In genomic region chr2:42201228-42201855, GRCh38 we compare ENCODE assay signal across 29 cellular contexts.
"Had no signal": no experiment of that assay in that cellular context is flagged by ENCODE, and none has a peak within 500 bp of the region (broad histone marks: within the 10 kb centered on the region; RNA-seq: fewer than 3 reads in every experiment).

No MANE protein-coding gene starts in this region.

- H3K27ac ChIP-seq: thoracic aorta, vagina had no signal

- H3K4me3 Mint-ChIP-seq: activated CD4-positive, alpha-beta memory T cell treated with anti-CD3 and anti-CD28 coated beads, Interleukin-2, amount 10 ng/mL, durations not matched to agents 7 days and 5 days; activated CD4-positive, alpha-beta T cell treated with anti-CD3 and anti-CD28 coated beads, Interleukin-2, amount 10 ng/mL, durations not matched to agents 24 days and 14 days; activated naive CD4-positive, alpha-beta T cell treated with anti-CD3 and anti-CD28 coated beads for 36 hours; activated naive CD8-positive, alpha-beta T cell treated with anti-CD3 and anti-CD28 coated beads, Interleukin-2, amount 10 ng/mL, durations not matched to agents 7 days and 5 days; activated T-cell treated with anti-CD3 and anti-CD28 coated beads, Interleukin-2, amount 50 U/mL, for 72 hours; natural killer cell treated with Interleukin-12 subunit alpha and Interleukin-12 subunit beta and Interleukin-15 and Interleukin-18, amount 100 ng/mL, for 72 hours; type B pancreatic cell had no signal

- DNase-seq: activated CD4-positive, alpha-beta memory T cell treated with anti-CD3 and anti-CD28 coated beads, Interleukin-2, amount 10 ng/mL, durations not matched to agents 7 days and 5 days; activated CD4-positive, alpha-beta T cell treated with anti-CD3 and anti-CD28 coated beads, Interleukin-2, amount 10 ng/mL, durations not matched to agents 24 days and 14 days; activated effector memory CD4-positive, alpha-beta T cell treated with Interleukin-2 at 50 U/mL for 16 hours; activated naive CD4-positive, alpha-beta T cell treated with anti-CD3 and anti-CD28 coated beads for 36 hours; activated naive CD8-positive, alpha-beta T cell treated with anti-CD3 and anti-CD28 coated beads, Interleukin-2, amount 10 ng/mL, durations not matched to agents 7 days and 5 days; activated T-cell treated with anti-CD3 and anti-CD28 coated beads, Interleukin-2, amount 50 U/mL, for 72 hours; anterior cingulate cortex; body of pancreas; dermis blood vessel endothelial cell; effector CD8-positive, alpha-beta T cell; erythroblast; glutamatergic neuron; hippocampal formation; kidney glomerular epithelial cell; left lung; midbrain; small intestine; stimulated activated CD4-positive, alpha-beta T cell treated with anti-CD3 and anti-CD28 coated beads, Interleukin-2, amount 100 ng/mL, for 48 hours; stimulated activated naive CD4-positive, alpha-beta T cell treated with Interleukin-2 at 50 U/mL for 16 hours; T-helper 2 cell had no signal

- H3K27me3 ChIP-seq: body of pancreas, left lung, neutrophil, vagina had no signal

- H3K36me3 ChIP-seq: left lung, neutrophil, thoracic aorta, vagina had no signal

- ATAC-seq: activated CD4-positive, CD25-positive, alpha-beta regulatory T cell treated with anti-CD3 and anti-CD28 coated beads, Interleukin-2, amount 50 U/mL, for 24 hours; activated T-cell treated with anti-CD3 and anti-CD28 coated beads, Interleukin-2, amount 50 U/mL, for 72 hours; body of pancreas; natural killer cell treated with Interleukin-12 subunit alpha and Interleukin-12 subunit beta and Interleukin-15 and Interleukin-18, amount 100 ng/mL, for 72 hours; sciatic nerve had no signal

- H3K27ac Mint-ChIP-seq: activated CD4-positive, alpha-beta memory T cell treated with anti-CD3 and anti-CD28 coated beads, Interleukin-2, amount 10 ng/mL, durations not matched to agents 7 days and 5 days; activated CD4-positive, alpha-beta T cell treated with anti-CD3 and anti-CD28 coated beads, Interleukin-2, amount 10 ng/mL, durations not matched to agents 24 days and 14 days; activated naive CD4-positive, alpha-beta T cell treated with anti-CD3 and anti-CD28 coated beads for 36 hours; activated naive CD8-positive, alpha-beta T cell treated with anti-CD3 and anti-CD28 coated beads, Interleukin-2, amount 10 ng/mL, durations not matched to agents 7 days and 5 days; activated T-cell treated with anti-CD3 and anti-CD28 coated beads, Interleukin-2, amount 50 U/mL, for 72 hours; natural killer cell treated with Interleukin-12 subunit alpha and Interleukin-12 subunit beta and Interleukin-15 and Interleukin-18, amount 100 ng/mL, for 72 hours; type B pancreatic cell had no signal

- H3K4me3 ChIP-seq: body of pancreas, left lung, lung, thoracic aorta, vagina had no signal

- H3K9me3 ChIP-seq: body of pancreas, left lung, neutrophil, thoracic aorta, vagina had no signal

- H3K36me3 Mint-ChIP-seq: natural killer cell treated with Interleukin-12 subunit alpha and Interleukin-12 subunit beta and Interleukin-15 and Interleukin-18, amount 100 ng/mL, for 72 hours had no signal

- H3K27me3 Mint-ChIP-seq: activated CD4-positive, alpha-beta memory T cell treated with anti-CD3 and anti-CD28 coated beads, Interleukin-2, amount 10 ng/mL, durations not matched to agents 7 days and 5 days; activated CD4-positive, alpha-beta T cell treated with anti-CD3 and anti-CD28 coated beads, Interleukin-2, amount 10 ng/mL, durations not matched to agents 24 days and 14 days; activated naive CD8-positive, alpha-beta T cell treated with anti-CD3 and anti-CD28 coated beads, Interleukin-2, amount 10 ng/mL, durations not matched to agents 7 days and 5 days; natural killer cell treated with Interleukin-12 subunit alpha and Interleukin-12 subunit beta and Interleukin-15 and Interleukin-18, amount 100 ng/mL, for 72 hours; type B pancreatic cell had no signal

- FAIRE-seq: frontal cortex, small intestine had no signal

- H3K9me3 Mint-ChIP-seq: activated CD4-positive, alpha-beta memory T cell treated with anti-CD3 and anti-CD28 coated beads, Interleukin-2, amount 10 ng/mL, durations not matched to agents 7 days and 5 days; activated CD4-positive, alpha-beta T cell treated with anti-CD3 and anti-CD28 coated beads, Interleukin-2, amount 10 ng/mL, durations not matched to agents 24 days and 14 days; activated naive CD4-positive, alpha-beta T cell treated with anti-CD3 and anti-CD28 coated beads for 36 hours; activated naive CD8-positive, alpha-beta T cell treated with anti-CD3 and anti-CD28 coated beads, Interleukin-2, amount 10 ng/mL, durations not matched to agents 7 days and 5 days; natural killer cell treated with Interleukin-12 subunit alpha and Interleukin-12 subunit beta and Interleukin-15 and Interleukin-18, amount 100 ng/mL, for 72 hours had no signal
